In genomic region chr7:141906285-141906684, GRCh38 we compare ENCODE assay signal across 30 cellular contexts. TPM values are rescaled to one million over a fixed set of nuclear protein-coding genes. Genes with fewer than 3 reads are reported as not detected.
"Had no signal": no experiment of that assay in that cellular context is flagged by ENCODE, and none has a peak within 500 bp of the region (broad histone marks: within the 10 kb centered on the region; RNA-seq: fewer than 3 reads in every experiment).

No MANE protein-coding gene starts in this region.

- H3K36me3 ChIP-seq: colonic mucosa, esophagus muscularis mucosa, lower lobe of right lung, prostate gland, suprapubic skin, transverse colon, upper lobe of right lung, vagina had no signal

- H3K27me3 ChIP-seq: colonic mucosa, esophagus muscularis mucosa, suprapubic skin, transverse colon, upper lobe of right lung, vagina had no signal

- H3K9me3 ChIP-seq: colonic mucosa, esophagus muscularis mucosa, lower lobe of right lung, prostate gland, suprapubic skin, transverse colon, upper lobe of right lung, vagina had no signal

- H3K4me1 ChIP-seq: colonic mucosa, esophagus muscularis mucosa, lower lobe of right lung, prostate gland, suprapubic skin, transverse colon, upper lobe of right lung, vagina had no signal

- H3K4me3 ChIP-seq: colonic mucosa, esophagus muscularis mucosa, lower lobe of right lung, prostate gland, suprapubic skin, transverse colon, upper lobe of right lung, vagina had no signal

- DNase-seq: colonic mucosa; effector CD8-positive, alpha-beta T cell; endodermal cell; foreskin melanocyte; head of caudate nucleus; left ventricle myocardium superior; lower lobe of right lung; naive thymus-derived CD8-positive, alpha-beta T cell; nephron progenitor cell; nucleus accumbens; right cardiac atrium; small intestine; stimulated activated CD4-positive, alpha-beta T cell treated with anti-CD3 and anti-CD28 coated beads, Interleukin-1b, Interleukin-23, amount 100 ng/mL, for 48 hours; stimulated activated CD4-positive, alpha-beta T cell treated with anti-CD3 and anti-CD28 coated beads, Interleukin-4, amount 100 ng/mL, for 1 hour; stimulated activated CD8-positive, alpha-beta memory T cell treated with anti-CD3 and anti-CD28 coated beads, Interleukin-4, amount 100 ng/mL, for 48 hours; stimulated activated naive CD4-positive, alpha-beta T cell; stimulated activated naive CD8-positive, alpha-beta T cell treated with anti-CD3 and anti-CD28 coated beads, Interleukin-15, amount 100 ng/mL, for 72 hours; transverse colon; upper lobe of right lung had no signal

- H3K27ac ChIP-seq: colonic mucosa, esophagus muscularis mucosa, lower lobe of right lung, prostate gland, suprapubic skin, transverse colon, upper lobe of right lung, vagina had no signal

- FAIRE-seq: keratinocyte, small intestine had no signal

- ATAC-seq: left ventricle myocardium superior; lower lobe of right lung; naive thymus-derived CD8-positive, alpha-beta T cell; right cardiac atrium; stimulated activated naive CD8-positive, alpha-beta T cell treated with anti-CD3 and anti-CD28 coated beads, Interleukin-15, amount 100 ng/mL, for 72 hours; upper lobe of right lung had no signal

RNA-seq across cellular contexts. Expression of gene OR9A4, which starts 9.9 kb away (rescaled TPM):
- total RNA-seq: colonic mucosa; endodermal cell; epithelial cell of proximal tubule; fibroblast of lung; left ventricle myocardium superior; lower lobe of right lung; mesenteric fat pad; myocyte; naive thymus-derived CD8-positive, alpha-beta T cell; osteocyte; prostate gland; suprapubic skin; transverse colon; vagina had no signal
- polyA plus RNA-seq: fibroblast of lung; keratinocyte; naive thymus-derived CD8-positive, alpha-beta T cell; right cardiac atrium; small intestine; thymus had no signal

RNA-seq across cellular contexts. Expression of gene CLEC5A, which starts 40.5 kb away (rescaled TPM):
- total RNA-seq: endodermal cell, epithelial cell of proximal tubule, fibroblast of lung, myocyte, osteocyte had no signal
- polyA plus RNA-seq: fibroblast of lung; naive thymus-derived CD8-positive, alpha-beta T cell had no signal
